In genomic region chr14:24036180-24036962, GRCh38 we compare ENCODE assay signal across 8 cellular contexts. TPM values are rescaled to one million over a fixed set of nuclear protein-coding genes. Genes with fewer than 3 reads are reported as not detected.
A peak's percentile ranks its signal among the peaks of the same experiment; 100 is the strongest.
DNase-seq lines count a peak whose midpoint lies in the region; ATAC-seq, FAIRE-seq and TF ChIP-seq lines count a peak whose summit lies in the region.
"Not testable (repeated sequence)": the region's sequence is repeated elsewhere in the genome, so short reads cannot be mapped to it uniquely, and the experiment has no call there.

No MANE protein-coding gene starts in this region.

- H3K36me3 ChIP-seq in WERI-Rb-1; bronchial epithelial cell (ENCODE audit: control insufficient read depth, insufficient read depth, low read length): not testable (repeated sequence)

- H3K27ac ChIP-seq in WERI-Rb-1, result peak overlapping the region; percentile 73

- H3K4me3 ChIP-seq in WERI-Rb-1 (ENCODE audit: low read depth, low read length), result peak overlapping the region; percentile 58
- H3K4me3 ChIP-seq in bronchial epithelial cell (ENCODE audit: low read depth, low read length), result peak overlapping the region; percentile 47
- peak overlapping the region; percentile 77 for H3K4me3 ChIP-seq in iPS-18c (ENCODE audit: insufficient read depth, low read depth, low read length)

- in situ Hi-C loops in ACHN (cut with HindIII; ENCODE audit: low pct_ligation_motif_present, low pct_unique_long_range_greater_than_20kb, low sequenced_read_pairs), result not testable (repeated sequence)

- not testable (repeated sequence) for H3K27me3 ChIP-seq in WERI-Rb-1 (ENCODE audit: insufficient read depth, low read depth, severe bottlenecking); bronchial epithelial cell (ENCODE audit: control insufficient read depth, insufficient read depth, low read length)

- intact Hi-C loops in sciatic nerve (cut with DNase I), result not testable (repeated sequence)

- not testable (repeated sequence) for FAIRE-seq in bronchial epithelial cell (lab: Jason Lieb, UNC)

- ATAC-seq in GM18868 (IDR thresholded peaks at IDR 0.05; ENCODE audit: unreplicated experiment), result peak; percentile 65
- peak; percentile 59 for ATAC-seq in HG03175 (IDR thresholded peaks at IDR 0.05; ENCODE audit: unreplicated experiment)
- ATAC-seq in sciatic nerve, result peak; percentile 93

- H3K9me3 ChIP-seq in WERI-Rb-1 (ENCODE audit: severe bottlenecking); iPS-18c (ENCODE audit: control insufficient read depth, insufficient read depth, low read length): not testable (repeated sequence)

- TF ChIP-seq CTCF in WERI-Rb-1 (IDR thresholded peaks at IDR 0.05; ENCODE audit: low read depth, low read length) (peak; percentile 73), bronchial epithelial cell (IDR thresholded peaks at IDR 0.05; ENCODE audit: insufficient read depth, low read length, severe bottlenecking) (peak; percentile 73)

- DNase-seq in ACHN, result peak; percentile 62
- peak; percentile 76 for DNase-seq in NCI-H2227 (lab: John Stamatoyannopoulos, UW; ENCODE audit: unreplicated experiment)
- DNase-seq in WERI-Rb-1, result peak; percentile 81
- peak; percentile 60 for DNase-seq in bronchial epithelial cell (ENCODE audit: low read depth)
- DNase-seq in sciatic nerve (ENCODE audit: low spot score), result peak; percentile 87

RNA-seq across cellular contexts. Expression of gene CARMIL3, which starts 15.4 kb away (rescaled TPM):
- total RNA-seq in bronchial epithelial cell (0.13 TPM in 1 of 2 replicates, not detected in the other), sciatic nerve (0.58 TPM)

RNA-seq across cellular contexts. Expression of gene CPNE6, which starts 35.0 kb away (rescaled TPM):
- total RNA-seq in bronchial epithelial cell (not detected in 2 replicates), sciatic nerve (not detected)

RNA-seq across cellular contexts. Expression of gene DHRS4L2, which starts 47.6 kb away (rescaled TPM):
- total RNA-seq in bronchial epithelial cell (5.5 and 30.5 TPM in 2 replicates), sciatic nerve (23.0 TPM)

RNA-seq across cellular contexts. Expression of gene PCK2, which starts 57.7 kb away (rescaled TPM):
- total RNA-seq in bronchial epithelial cell (84.8 and 223 TPM in 2 replicates), sciatic nerve (11.9 TPM)

Comparison
In these comparisons a context has a peak if more than half of its experiments do, and no peak if none do; other contexts are left out.
1. Peak in every context shown above with its lines: DNase-seq, ATAC-seq, H3K4me3 ChIP-seq and H3K27ac ChIP-seq.